ENCODE assay signal across 8 cellular contexts in genomic region chr19:41530761-41531301, GRCh38. TPM values are rescaled to one million over a fixed set of nuclear protein-coding genes. Genes with fewer than 3 reads are reported as not detected.
DNase-seq lines count a peak whose midpoint lies in the region; ATAC-seq and TF ChIP-seq lines count a peak whose summit lies in the region.
"Had no signal": no experiment of that assay in that cellular context is flagged by ENCODE, and none has a peak within 500 bp of the region (broad histone marks: within the 10 kb centered on the region; RNA-seq: fewer than 3 reads in every experiment).

No MANE protein-coding gene starts in this region.

- H3K27ac ChIP-seq in skin epidermis: peak overlapping the region in 19 of 21 experiments; percentile 26 to 81 (median 72)
- H3K27ac ChIP-seq: epithelial cell of prostate had no signal

- peak overlapping the region; percentile 74 to 93 (median 78) for H3K4me3 Mint-ChIP-seq in IgD-negative memory B cell
- peak overlapping the region; percentile 80 for H3K4me3 Mint-ChIP-seq in T-helper 17 cell
- H3K4me3 Mint-ChIP-seq in activated CD8-positive, alpha-beta memory T cell treated with anti-CD3 and anti-CD28 coated beads, Interleukin-2, amount 10 ng/mL, durations not matched to agents 7 days and 5 days: no peak overlapping the region

- no peak for TF ChIP-seq CTCF in foreskin fibroblast (IDR thresholded peaks at IDR 0.05; ENCODE audit: low read depth, low read length)

- DNase-seq in T-helper 17 cell (no peak), foreskin fibroblast (peak; percentile 9 to 10), NCI-H1930 (lab: John Stamatoyannopoulos, UW) (no peak)
- no peak for DNase-seq in activated CD8-positive, alpha-beta memory T cell treated with anti-CD3 and anti-CD28 coated beads, Interleukin-2, amount 10 ng/mL, durations not matched to agents 7 days and 5 days

- peaks cover 7 to 13% (median 9%) of the 10 kb centered on the region in 3 donors for H3K9me3 Mint-ChIP-seq in IgD-negative memory B cell
- peaks cover 8% of the 10 kb centered on the region for H3K9me3 Mint-ChIP-seq in activated CD8-positive, alpha-beta memory T cell treated with anti-CD3 and anti-CD28 coated beads, Interleukin-2, amount 10 ng/mL, durations not matched to agents 7 days and 5 days (ENCODE audit: low read depth)

- CTCF ChIA-PET in activated CD8-positive, alpha-beta memory T cell treated with anti-CD3 and anti-CD28 coated beads, Interleukin-2, amount 10 ng/mL, durations not matched to agents 7 days and 5 days (lab: Charles Lee): interaction anchor here (0.8 to 13.9 kb wide), 11 partner anchors 9 to 80 kb away, joined by 3 to 190 read pairs (median 7); no protein-coding TSS in a partner anchor

- H3K36me3 Mint-ChIP-seq in IgD-negative memory B cell: peaks cover 2% of the 10 kb centered on the region
- peaks cover 2% of the 10 kb centered on the region for H3K36me3 Mint-ChIP-seq in T-helper 17 cell (ENCODE audit: low read depth)
- peaks cover 27% of the 10 kb centered on the region for H3K36me3 Mint-ChIP-seq in activated CD8-positive, alpha-beta memory T cell treated with anti-CD3 and anti-CD28 coated beads, Interleukin-2, amount 10 ng/mL, durations not matched to agents 7 days and 5 days

- H3K27me3 Mint-ChIP-seq in IgD-negative memory B cell (no peaks in the 10 kb centered on the region), T-helper 17 cell (peaks cover 12% of the 10 kb centered on the region)
- H3K27me3 Mint-ChIP-seq in activated CD8-positive, alpha-beta memory T cell treated with anti-CD3 and anti-CD28 coated beads, Interleukin-2, amount 10 ng/mL, durations not matched to agents 7 days and 5 days: peaks cover 31% of the 10 kb centered on the region

- peak overlapping the region; percentile 81 to 96 (median 84) for H3K27ac Mint-ChIP-seq in IgD-negative memory B cell
- peak overlapping the region; percentile 93 for H3K27ac Mint-ChIP-seq in T-helper 17 cell
- no peak overlapping the region for H3K27ac Mint-ChIP-seq in activated CD8-positive, alpha-beta memory T cell treated with anti-CD3 and anti-CD28 coated beads, Interleukin-2, amount 10 ng/mL, durations not matched to agents 7 days and 5 days

- ATAC-seq in T-helper 17 cell (peak; percentile 59), GM21381 (IDR thresholded peaks at IDR 0.05; ENCODE audit: unreplicated experiment) (no peak)
- no peak for ATAC-seq in activated CD8-positive, alpha-beta memory T cell treated with anti-CD3 and anti-CD28 coated beads, Interleukin-2, amount 10 ng/mL, durations not matched to agents 7 days and 5 days

- H3K4me1 Mint-ChIP-seq in IgD-negative memory B cell: peaks cover 43 to 67% (median 65%) of the 10 kb centered on the region in 3 donors
- peaks cover 37% of the 10 kb centered on the region for H3K4me1 Mint-ChIP-seq in T-helper 17 cell
- peaks cover 76% of the 10 kb centered on the region for H3K4me1 Mint-ChIP-seq in activated CD8-positive, alpha-beta memory T cell treated with anti-CD3 and anti-CD28 coated beads, Interleukin-2, amount 10 ng/mL, durations not matched to agents 7 days and 5 days

- no peak overlapping the region for H3K4me3 ChIP-seq in foreskin fibroblast (ENCODE audit: low read depth in 1 of 2, low read length in 2 of 2)
- H3K4me3 ChIP-seq in skin epidermis: peak overlapping the region in 2 of 7 experiments; percentile 11 to 20

- H3K9me3 ChIP-seq in T-helper 17 cell (ENCODE audit: control insufficient read depth, low read length, poor library complexity, severe bottlenecking): no peaks in the 10 kb centered on the region

RNA-seq across cellular contexts. Expression of gene CEACAM21, which starts 45.1 kb away (rescaled TPM):
- 30.8 TPM for polyA plus RNA-seq in IgD-negative memory B cell
- total RNA-seq in T-helper 17 cell: 10 to 100 TPM; 40.5 to 44.4 TPM
- total RNA-seq in activated CD8-positive, alpha-beta memory T cell treated with anti-CD3 and anti-CD28 coated beads, Interleukin-2, amount 10 ng/mL, durations not matched to agents 7 days and 5 days: 10 to 100 TPM; 54.6 to 57.1 TPM

Comparison
In these comparisons a context has a peak if more than half of its experiments do, and no peak if none do; other contexts are left out.
1. DNase-seq: peak in foreskin fibroblast (2 of 2); none in T-helper 17 cell (0 of 3), NCI-H1930 (0 of 2) and activated CD8-positive, alpha-beta memory T cell treated with anti-CD3 and anti-CD28 coated beads, Interleukin-2, amount 10 ng/mL, durations not matched to agents 7 days and 5 days (single experiment).